Comparison of ENCODE assay signal across 2 cellular contexts in the genomic region with DNA sequence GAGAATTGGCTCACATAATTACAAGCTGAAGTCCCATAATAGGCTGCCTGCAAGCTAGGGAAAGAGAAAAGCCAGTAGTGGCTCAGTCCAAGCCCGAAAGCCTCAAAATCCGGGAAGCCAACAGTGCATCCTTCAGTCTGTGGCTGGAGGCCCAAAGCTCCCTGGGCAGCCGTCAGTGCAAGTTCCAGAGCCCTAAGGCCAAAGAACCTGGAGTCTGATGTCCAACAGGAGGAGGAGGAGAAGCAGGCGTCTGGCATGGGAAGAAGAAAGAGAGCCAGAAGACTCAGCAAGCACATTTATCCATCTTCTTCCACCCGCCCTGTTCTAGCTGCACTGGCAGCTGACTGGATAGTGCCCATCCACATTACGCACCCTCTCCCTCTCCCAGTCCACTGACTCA.
TF ChIP-seq lines count a peak whose summit lies in the region.

No MANE protein-coding gene starts in this region.

TF ChIP-seq in SK-N-SH, 30 proteins besides CTCF, POLR2A, EP300 and RAD21 (continued from another document):
- TF ChIP-seq, protein P1, sequence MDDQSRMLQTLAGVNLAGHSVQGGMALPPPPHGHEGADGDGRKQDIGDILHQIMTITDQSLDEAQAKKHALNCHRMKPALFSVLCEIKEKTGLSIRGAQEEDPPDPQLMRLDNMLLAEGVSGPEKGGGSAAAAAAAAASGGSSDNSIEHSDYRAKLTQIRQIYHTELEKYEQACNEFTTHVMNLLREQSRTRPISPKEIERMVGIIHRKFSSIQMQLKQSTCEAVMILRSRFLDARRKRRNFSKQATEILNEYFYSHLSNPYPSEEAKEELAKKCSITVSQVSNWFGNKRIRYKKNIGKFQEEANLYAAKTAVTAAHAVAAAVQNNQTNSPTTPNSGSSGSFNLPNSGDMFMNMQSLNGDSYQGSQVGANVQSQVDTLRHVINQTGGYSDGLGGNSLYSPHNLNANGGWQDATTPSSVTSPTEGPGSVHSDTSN (IDR thresholded peaks at IDR 0.05) = no peak
- no peak for TF ChIP-seq TAF1 (IDR thresholded peaks at IDR 0.05; ENCODE audit: borderline replicate concordance, low read depth, low read length)
- TF ChIP-seq MEF2A (IDR thresholded peaks at IDR 0.05; ENCODE audit: borderline replicate concordance, low read depth) = no peak
- no peak for TF ChIP-seq YY1 (IDR thresholded peaks at IDR 0.05; ENCODE audit: low read depth)
- TF ChIP-seq RXRA (IDR thresholded peaks at IDR 0.05; ENCODE audit: borderline replicate concordance, low read depth) = no peak
- TF ChIP-seq SIN3A (IDR thresholded peaks at IDR 0.05; ENCODE audit: borderline replicate concordance, low read depth, low read length) = no peak
- no peak for TF ChIP-seq GATA2 (CRISPR knock-in tag; IDR thresholded peaks at IDR 0.05)
- TF ChIP-seq, protein P2, sequence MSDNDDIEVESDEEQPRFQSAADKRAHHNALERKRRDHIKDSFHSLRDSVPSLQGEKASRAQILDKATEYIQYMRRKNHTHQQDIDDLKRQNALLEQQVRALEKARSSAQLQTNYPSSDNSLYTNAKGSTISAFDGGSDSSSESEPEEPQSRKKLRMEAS (IDR thresholded peaks at IDR 0.05; ENCODE audit: low read depth) = no peak
- TF ChIP-seq NFIC (IDR thresholded peaks at IDR 0.05; ENCODE audit: borderline replicate concordance) = no peak
- TF ChIP-seq GABPA (IDR thresholded peaks at IDR 0.05; ENCODE audit: low read depth) = no peak
- TF ChIP-seq, protein P3, sequence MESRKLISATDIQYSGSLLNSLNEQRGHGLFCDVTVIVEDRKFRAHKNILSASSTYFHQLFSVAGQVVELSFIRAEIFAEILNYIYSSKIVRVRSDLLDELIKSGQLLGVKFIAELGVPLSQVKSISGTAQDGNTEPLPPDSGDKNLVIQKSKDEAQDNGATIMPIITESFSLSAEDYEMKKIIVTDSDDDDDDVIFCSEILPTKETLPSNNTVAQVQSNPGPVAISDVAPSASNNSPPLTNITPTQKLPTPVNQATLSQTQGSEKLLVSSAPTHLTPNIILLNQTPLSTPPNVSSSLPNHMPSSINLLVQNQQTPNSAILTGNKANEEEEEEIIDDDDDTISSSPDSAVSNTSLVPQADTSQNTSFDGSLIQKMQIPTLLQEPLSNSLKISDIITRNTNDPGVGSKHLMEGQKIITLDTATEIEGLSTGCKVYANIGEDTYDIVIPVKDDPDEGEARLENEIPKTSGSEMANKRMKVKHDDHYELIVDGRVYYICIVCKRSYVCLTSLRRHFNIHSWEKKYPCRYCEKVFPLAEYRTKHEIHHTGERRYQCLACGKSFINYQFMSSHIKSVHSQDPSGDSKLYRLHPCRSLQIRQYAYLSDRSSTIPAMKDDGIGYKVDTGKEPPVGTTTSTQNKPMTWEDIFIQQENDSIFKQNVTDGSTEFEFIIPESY (IDR thresholded peaks at IDR 0.05; ENCODE audit: borderline replicate concordance, low read depth) = no peak
- TF ChIP-seq POLR2AphosphoS5 (IDR thresholded peaks at IDR 0.05; ENCODE audit: low read depth, low read length) = no peak

TF ChIP-seq in SK-N-SH treated with all-trans-retinoic acid at 6 μM for 48 hours, 23 proteins besides CTCF, POLR2A, EP300 and RAD21 (continued from another document):
- TF ChIP-seq ARNTL (CRISPR knock-in tag; IDR thresholded peaks at IDR 0.05; ENCODE audit: borderline replicate concordance, low read depth) (no peak), ZFP30 (CRISPR knock-in tag; IDR thresholded peaks at IDR 0.05) (no peak), ISL1 (CRISPR knock-in tag; IDR thresholded peaks at IDR 0.05) (no peak), ZFP3 (CRISPR knock-in tag; IDR thresholded peaks at IDR 0.05) (no peak), CSDC2 (CRISPR knock-in tag; IDR thresholded peaks at IDR 0.05) (no peak), TCF4 (CRISPR knock-in tag; IDR thresholded peaks at IDR 0.05; ENCODE audit: borderline replicate concordance) (no peak), OSR1 (CRISPR knock-in tag; IDR thresholded peaks at IDR 0.05) (no peak), GLIS3 (CRISPR knock-in tag; IDR thresholded peaks at IDR 0.05) (no peak), BACH2 (CRISPR knock-in tag; IDR thresholded peaks at IDR 0.05; ENCODE audit: borderline replicate concordance) (no peak), ZC3H10 (CRISPR knock-in tag; IDR thresholded peaks at IDR 0.05) (no peak), ZNF70 (CRISPR knock-in tag; IDR thresholded peaks at IDR 0.05) (no peak)
- TF ChIP-seq, protein P4, sequence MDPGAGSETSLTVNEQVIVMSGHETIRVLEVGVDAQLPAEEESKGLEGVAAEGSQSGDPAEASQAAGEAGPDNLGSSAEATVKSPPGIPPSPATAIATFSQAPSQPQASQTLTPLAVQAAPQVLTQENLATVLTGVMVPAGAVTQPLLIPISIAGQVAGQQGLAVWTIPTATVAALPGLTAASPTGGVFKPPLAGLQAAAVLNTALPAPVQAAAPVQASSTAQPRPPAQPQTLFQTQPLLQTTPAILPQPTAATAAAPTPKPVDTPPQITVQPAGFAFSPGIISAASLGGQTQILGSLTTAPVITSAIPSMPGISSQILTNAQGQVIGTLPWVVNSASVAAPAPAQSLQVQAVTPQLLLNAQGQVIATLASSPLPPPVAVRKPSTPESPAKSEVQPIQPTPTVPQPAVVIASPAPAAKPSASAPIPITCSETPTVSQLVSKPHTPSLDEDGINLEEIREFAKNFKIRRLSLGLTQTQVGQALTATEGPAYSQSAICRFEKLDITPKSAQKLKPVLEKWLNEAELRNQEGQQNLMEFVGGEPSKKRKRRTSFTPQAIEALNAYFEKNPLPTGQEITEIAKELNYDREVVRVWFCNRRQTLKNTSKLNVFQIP (CRISPR knock-in tag; IDR thresholded peaks at IDR 0.05; ENCODE audit: borderline replicate concordance, low read depth) = no peak
- TF ChIP-seq, protein P5, sequence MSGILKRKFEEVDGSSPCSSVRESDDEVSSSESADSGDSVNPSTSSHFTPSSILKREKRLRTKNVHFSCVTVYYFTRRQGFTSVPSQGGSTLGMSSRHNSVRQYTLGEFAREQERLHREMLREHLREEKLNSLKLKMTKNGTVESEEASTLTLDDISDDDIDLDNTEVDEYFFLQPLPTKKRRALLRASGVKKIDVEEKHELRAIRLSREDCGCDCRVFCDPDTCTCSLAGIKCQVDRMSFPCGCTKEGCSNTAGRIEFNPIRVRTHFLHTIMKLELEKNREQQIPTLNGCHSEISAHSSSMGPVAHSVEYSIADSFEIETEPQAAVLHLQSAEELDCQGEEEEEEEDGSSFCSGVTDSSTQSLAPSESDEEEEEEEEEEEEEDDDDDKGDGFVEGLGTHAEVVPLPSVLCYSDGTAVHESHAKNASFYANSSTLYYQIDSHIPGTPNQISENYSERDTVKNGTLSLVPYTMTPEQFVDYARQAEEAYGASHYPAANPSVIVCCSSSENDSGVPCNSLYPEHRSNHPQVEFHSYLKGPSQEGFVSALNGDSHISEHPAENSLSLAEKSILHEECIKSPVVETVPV (CRISPR knock-in tag; IDR thresholded peaks at IDR 0.05) = no peak
